ENCODE assay signal across 16 cellular contexts in the genomic region with DNA sequence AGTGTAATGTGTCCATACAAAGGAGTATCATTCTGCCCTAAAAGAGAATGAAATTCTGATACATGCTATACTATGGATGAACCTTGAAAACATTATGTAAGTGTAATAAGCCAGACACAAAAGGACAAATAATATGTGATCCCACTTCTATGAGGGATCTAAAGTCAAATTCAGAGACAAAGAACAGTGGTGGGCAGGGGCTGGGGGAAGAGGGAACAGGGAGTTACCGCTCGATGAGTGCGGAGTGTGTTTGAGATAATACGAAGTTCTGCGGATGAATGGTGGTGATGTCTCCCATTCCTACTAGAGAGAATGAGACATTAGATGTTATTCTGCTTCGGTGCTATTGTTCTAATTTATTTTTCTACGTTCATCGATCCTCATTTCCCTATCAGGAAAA. TPM values are rescaled to one million over a fixed set of nuclear protein-coding genes. Genes with fewer than 3 reads are reported as not detected.
DNase-seq lines count a peak whose midpoint lies in the region; ATAC-seq, FAIRE-seq and TF ChIP-seq lines count a peak whose summit lies in the region.
"Had no signal": no experiment of that assay in that cellular context is flagged by ENCODE, and none has a peak within 500 bp of the region (broad histone marks: within the 10 kb centered on the region; RNA-seq: fewer than 3 reads in every experiment).

No MANE protein-coding gene starts in this region.

- BruUV-seq in K562 (replicated peaks; lab: Mats Ljungman, UMichigan) (no TSS peak), A673 (replicated peaks; lab: Mats Ljungman, UMichigan) (no TSS peak)

- peak; percentile 11; the same call in 1 of the 2 replicates for TF ChIP-seq POLR2A in GM12891 (IDR thresholded peaks at IDR 0.05; ENCODE audit: low read depth, low read length)
- TF ChIP-seq POLR2A in K562 (conservative IDR thresholded peaks at IDR 0.05): no peak

- no peak for FAIRE-seq in GM12891 (lab: Jason Lieb, UNC)
- peak; percentile 11 for FAIRE-seq in K562 (lab: Jason Lieb, UNC)
- FAIRE-seq: A549, H1 had no signal

- H3K27me3 Mint-ChIP-seq in CD4-positive, alpha-beta T cell: no peaks in the 10 kb centered on the region
- H3K27me3 Mint-ChIP-seq in CD8-positive, alpha-beta T cell (ENCODE audit: low read depth): no peaks in the 10 kb centered on the region

- TF ChIP-seq EP300 in K562 (IDR thresholded peaks at IDR 0.05; ENCODE audit: low read length): no peak

- no peak overlapping the region for H2AFZ ChIP-seq in K562 (ENCODE audit: low read depth, low read length)

- CTCF ChIA-PET in CD4-positive, alpha-beta T cell (lab: Charles Lee): no interaction called here
- CTCF ChIA-PET in K562 (lab: Yijun Ruan, JAX; ENCODE audit: low intra/inter-chr PET ratio): no interaction called here
- CTCF ChIA-PET in A673 (lab: Charles Lee): no interaction called here
- CTCF ChIA-PET in CD8-positive, alpha-beta T cell (lab: Charles Lee): no interaction called here

- H3K4me3 ChIP-seq in K562: no peak overlapping the region
- H3K4me3 ChIP-seq in neutrophil (ENCODE audit: low read depth in 1 of 2, low read length in 1 of 2): no peak overlapping the region
- H3K4me3 ChIP-seq in A673 (ENCODE audit: low read depth, low read length, poor library complexity, severe bottlenecking): no peak overlapping the region
- H3K4me3 ChIP-seq in CD8-positive, alpha-beta T cell (ENCODE audit: low read depth, low read length): no peak overlapping the region
- H3K4me3 ChIP-seq: A549, HAP-1 had no signal

- peaks cover 6% of the 10 kb centered on the region for H3K4me1 Mint-ChIP-seq in CD4-positive, alpha-beta T cell (ENCODE audit: low read depth)
- no peaks in the 10 kb centered on the region for H3K4me1 Mint-ChIP-seq in CD8-positive, alpha-beta T cell (ENCODE audit: low read depth)

- H3K9me3 ChIP-seq in CD4-positive, alpha-beta T cell (ENCODE audit: control insufficient read depth, low read length): no peaks in the 10 kb centered on the region
- H3K9me3 ChIP-seq in K562 (replicated peaks; ENCODE audit: control insufficient read depth, insufficient read depth, low read depth, low read length) (no peaks in the 10 kb centered on the region), neutrophil (no peaks in the 10 kb centered on the region), A673 (ENCODE audit: low read depth, low read length, poor library complexity, severe bottlenecking) (no peaks in the 10 kb centered on the region)
- H3K9me3 ChIP-seq in CD8-positive, alpha-beta T cell (ENCODE audit: low read length): no peaks in the 10 kb centered on the region
- H3K9me3 ChIP-seq: A549, HAP-1 had no signal

- no peaks in the 10 kb centered on the region for H3K9me1 ChIP-seq in K562 (ENCODE audit: control insufficient read depth, insufficient read depth, low read length)

- H3K4me1 ChIP-seq in K562 (replicated peaks in 1 of 2; ENCODE audit: control insufficient read depth in 2 of 2, insufficient read depth in 2 of 2, low read length in 2 of 2): peaks cover 0 to 7% of the 10 kb centered on the region in 2 experiments; a peak in 2 of 5 replicates
- H3K4me1 ChIP-seq in neutrophil (ENCODE audit: control insufficient read depth in 1 of 2, insufficient read depth in 1 of 2, low read depth in 1 of 2, low read length in 1 of 2): peaks cover 4 to 9% of the 10 kb centered on the region in 2 experiments
- H3K4me1 ChIP-seq in A673 (ENCODE audit: insufficient read depth, low read length, poor library complexity, severe bottlenecking): no peaks in the 10 kb centered on the region
- H3K4me1 ChIP-seq in CD8-positive, alpha-beta T cell (ENCODE audit: insufficient read depth, low read length): no peaks in the 10 kb centered on the region
- H3K4me1 ChIP-seq: A549, HAP-1 had no signal

- H3K36me3 Mint-ChIP-seq in CD4-positive, alpha-beta T cell (ENCODE audit: low read depth): peaks cover 53% of the 10 kb centered on the region
- H3K36me3 Mint-ChIP-seq in CD8-positive, alpha-beta T cell: peaks cover 48% of the 10 kb centered on the region

- H3K9ac ChIP-seq in K562 (ENCODE audit: insufficient read depth in 1 of 2, low read depth in 2 of 2, low read length in 2 of 2): no peak overlapping the region

- no peak overlapping the region for H3K4me3 Mint-ChIP-seq in CD4-positive, alpha-beta T cell
- H3K4me3 Mint-ChIP-seq in CD8-positive, alpha-beta T cell: no peak overlapping the region
- H3K4me3 Mint-ChIP-seq: CD14-positive monocyte had no signal

- no peak for TF ChIP-seq CTCF in CD4-positive, alpha-beta T cell (IDR thresholded peaks at IDR 0.05)
- no peak for TF ChIP-seq CTCF in K562 (IDR thresholded peaks at IDR 0.05 in 2 of 3, conservative IDR thresholded peaks at IDR 0.05 in 1 of 3; ENCODE audit: insufficient read depth in 2 of 3, low read depth in 1 of 3, low read length in 3 of 3)
- TF ChIP-seq CTCF in neutrophil (IDR thresholded peaks at IDR 0.05): no peak
- no peak for TF ChIP-seq CTCF in A673 (conservative IDR thresholded peaks at IDR 0.05; ENCODE audit: low read depth, low read length)
- TF ChIP-seq CTCF in CD8-positive, alpha-beta T cell (IDR thresholded peaks at IDR 0.05): no peak

- POLR2A ChIA-PET in CD4-positive, alpha-beta T cell (lab: Charles Lee): no interaction called here
- POLR2A ChIA-PET in K562 (lab: Yijun Ruan, JAX): no interaction called here
- POLR2A ChIA-PET in A673 (lab: Charles Lee; ENCODE audit: low non-redundant PET): no interaction called here
- POLR2A ChIA-PET in CD8-positive, alpha-beta T cell (lab: Charles Lee): no interaction called here

- no peak overlapping the region for H3K27ac ChIP-seq in CD4-positive, alpha-beta T cell (ENCODE audit: low read depth, low read length)
- H3K27ac ChIP-seq in K562 (ENCODE audit: extremely low read depth, low read depth, low read length) (no peak overlapping the region), neutrophil (peak overlapping the region; percentile 59), A673 (ENCODE audit: low read depth, low read length, poor library complexity, severe bottlenecking) (no peak overlapping the region)
- no peak overlapping the region for H3K27ac ChIP-seq in CD8-positive, alpha-beta T cell (ENCODE audit: low read depth, low read length)
- H3K27ac ChIP-seq: A549 had no signal

- peak overlapping the region; percentile 3 for H3K27ac Mint-ChIP-seq in CD4-positive, alpha-beta T cell
- no peak overlapping the region for H3K27ac Mint-ChIP-seq in CD8-positive, alpha-beta T cell

- intact Hi-C loops in CD4-positive, alpha-beta T cell (cut with DNase I, micrococcal nuclease): no loop called here
- intact Hi-C loops in K562 (cut with micrococcal nuclease): no loop called here
- intact Hi-C loops in A673 (cut with micrococcal nuclease; ENCODE audit: unreplicated experiment): no loop called here
- intact Hi-C loops in CD8-positive, alpha-beta T cell (cut with DNase I, micrococcal nuclease): no loop called here

- no peak overlapping the region for H3K4me2 ChIP-seq in K562 (ENCODE audit: insufficient read depth, low read length)
- H3K4me2 ChIP-seq: A549 had no signal

- H3K36me3 ChIP-seq in K562 (ENCODE audit: control insufficient read depth, insufficient read depth, low read length): peaks cover 35% of the 10 kb centered on the region
- H3K36me3 ChIP-seq in neutrophil: peaks cover 51% of the 10 kb centered on the region
- H3K36me3 ChIP-seq in A673 (ENCODE audit: insufficient read depth, low read length, poor library complexity, severe bottlenecking): peaks cover 12% of the 10 kb centered on the region
- peaks cover 34% of the 10 kb centered on the region for H3K36me3 ChIP-seq in CD8-positive, alpha-beta T cell (ENCODE audit: insufficient read depth, low read length)

- WGBS in K562 (ENCODE audit: insufficient coverage, low coverage, missing lambda C conversion rate): 89% methylated on average over 7 of the region's 8 CpGs

- TF ChIP-seq RAD21 in K562 (CRISPR knock-in tag; conservative IDR thresholded peaks at IDR 0.05 in 1 of 2, IDR thresholded peaks at IDR 0.05 in 1 of 2): no peak

- no peak for DNase-seq in CD4-positive, alpha-beta T cell
- DNase-seq in GM12891 (ENCODE audit: insufficient read length, low spot score) (no peak), K562 (ENCODE audit: extremely low read depth in 1 of 4, low spot score in 3 of 4) (no peak), RKO (ENCODE audit: low spot score) (no peak), A673 (ENCODE audit: low spot score) (no peak)
- no peak for DNase-seq in CD8-positive, alpha-beta T cell
- DNase-seq: DMS53, GF-D8, IMR-90 had no signal

- no peak for ATAC-seq in CD4-positive, alpha-beta T cell (ENCODE audit: poor library complexity)
- no peak for ATAC-seq in K562
- ATAC-seq in CD8-positive, alpha-beta T cell: no peak
- ATAC-seq: A549 had no signal

- in situ Hi-C loops in K562 (cut with MboI): loop anchor here (10.0 kb wide), 1 partner anchor 783 kb away; no protein-coding TSS in a partner anchor

- no peaks in the 10 kb centered on the region for H3K79me2 ChIP-seq in K562 (ENCODE audit: control insufficient read depth, insufficient read depth, low read length)

- H4K20me1 ChIP-seq in K562 (replicated peaks; ENCODE audit: control insufficient read depth, insufficient read depth, low read length): no peaks in the 10 kb centered on the region

- H3K9me3 Mint-ChIP-seq in CD4-positive, alpha-beta T cell: no peaks in the 10 kb centered on the region
- H3K9me3 Mint-ChIP-seq in CD8-positive, alpha-beta T cell: no peaks in the 10 kb centered on the region

- H3K27me3 ChIP-seq in CD4-positive, alpha-beta T cell (ENCODE audit: control insufficient read depth, insufficient read depth, low read length): no peaks in the 10 kb centered on the region
- H3K27me3 ChIP-seq in K562 (ENCODE audit: control insufficient read depth in 2 of 2, insufficient read depth in 2 of 2, low read length in 2 of 2): no peaks in the 10 kb centered on the region
- no peaks in the 10 kb centered on the region for H3K27me3 ChIP-seq in neutrophil
- no peaks in the 10 kb centered on the region for H3K27me3 ChIP-seq in A673 (replicated peaks; ENCODE audit: insufficient read depth, low read depth, low read length, poor library complexity)
- no peaks in the 10 kb centered on the region for H3K27me3 ChIP-seq in CD8-positive, alpha-beta T cell (ENCODE audit: insufficient read depth, low read length)

RNA-seq across cellular contexts. Expression of a gene that starts 46.1 kb away (rescaled TPM):
- 1 to 10 TPM; 2.8 to 2.9 TPM for total RNA-seq in CD4-positive, alpha-beta T cell
- 0.08 TPM for polyA plus RNA-seq in GM12891 (2012; ENCODE audit: low read depth, missing spikeins)
- not detected in 2 replicates for total RNA-seq in K562 (2011; cell fraction: chromatin; rRNA removed; ENCODE audit: low replicate concordance)
- not detected in 2 replicates for total RNA-seq in K562 (2011; cell fraction: nucleolus; rRNA removed)
- not detected in 2 replicates for total RNA-seq in K562 (2011; cell fraction: nucleoplasm; rRNA removed)
- not detected in 2 replicates for total RNA-seq in K562 (2014; rRNA removed)
- total RNA-seq in K562 (2014; rRNA removed; fragmentation: Illumina TruSeq; extraction: Trizol): 0.11 TPM in 1 of 2 replicates, not detected in the other
- not detected in 2 replicates for total RNA-seq in K562 (2015; rRNA removed; fragmentation: Illumina TruSeq; extraction: Trizol)
- 0.09 and 0.22 TPM in 2 replicates for total RNA-seq in K562 (2021)
- not detected in 2 replicates for polyA plus RNA-seq in K562 (2011; rRNA removed)
- polyA plus RNA-seq in K562 (2011; cell fraction: cytosol; rRNA removed): not detected in 2 replicates
- polyA plus RNA-seq in K562 (2011; cell fraction: nucleus; rRNA removed): 0.09 and 0.24 TPM in 2 replicates
- polyA plus RNA-seq in K562 (2012): 0.07 TPM in 1 of 2 replicates, not detected in the other
- not detected in 2 replicates for polyA plus RNA-seq in K562 (2014; fragmentation: Illumina TruSeq; extraction: Trizol)
- polyA plus RNA-seq in K562 (2014; fragmentation: Nextera tagmentation; extraction: Ambion mirVana): not detected
- polyA plus RNA-seq in K562 (2014; rRNA removed): 0.23 TPM in 1 of 2 replicates, not detected in the other
- polyA minus RNA-seq in K562 (2011; rRNA and poly(A)+ RNA removed): 0.06 TPM in 1 of 2 replicates, not detected in the other
- polyA minus RNA-seq in K562 (2011; cell fraction: cytosol; rRNA and poly(A)+ RNA removed): not detected in 2 replicates
- polyA minus RNA-seq in K562 (2011; cell fraction: nucleus; rRNA and poly(A)+ RNA removed): not detected in 2 replicates
- total RNA-seq in A673 (2021): 0.94 and 1.1 TPM in 2 replicates
- 1 to 10 TPM; 1.6 to 2.9 TPM for total RNA-seq in CD8-positive, alpha-beta T cell
- total RNA-seq: HT-29 had no signal
- polyA plus RNA-seq: BJ had no signal
